ENCODE assay signal across 15 cellular contexts in genomic region chr16:3789375-3790067, GRCh38.
DNase-seq lines count a peak whose midpoint lies in the region; ATAC-seq, FAIRE-seq and TF ChIP-seq lines count a peak whose summit lies in the region.
"Had no signal": no experiment of that assay in that cellular context is flagged by ENCODE, and none has a peak within 500 bp of the region (broad histone marks: within the 10 kb centered on the region; RNA-seq: fewer than 3 reads in every experiment).

No MANE protein-coding gene starts in this region.

- peaks cover 49% of the 10 kb centered on the region for H3K4me1 Mint-ChIP-seq in activated CD4-positive, alpha-beta T cell treated with anti-CD3 and anti-CD28 coated beads for 36 hours
- peaks cover 50 to 60% of the 10 kb centered on the region in 2 donors for H3K4me1 Mint-ChIP-seq in natural killer cell

- H4K20me1 ChIP-seq in OCI-LY3 (ENCODE audit: insufficient read depth, low read length), result peaks cover 68% of the 10 kb centered on the region

- no peak for TF ChIP-seq CTCF in OCI-LY3 (IDR thresholded peaks at IDR 0.05; ENCODE audit: low read depth, low read length)
- TF ChIP-seq CTCF in natural killer cell (IDR thresholded peaks at IDR 0.05), result no peak
- no peak for TF ChIP-seq CTCF in kidney (IDR thresholded peaks at IDR 0.05; ENCODE audit: borderline replicate concordance, extremely low read depth, insufficient read depth)

- no peaks in the 10 kb centered on the region for H3K9me3 Mint-ChIP-seq in activated CD4-positive, alpha-beta T cell treated with anti-CD3 and anti-CD28 coated beads for 36 hours (ENCODE audit: low read depth)
- no peaks in the 10 kb centered on the region for H3K9me3 Mint-ChIP-seq in natural killer cell

- FAIRE-seq in kidney (lab: Jason Lieb, UNC), result no peak
- FAIRE-seq: A204.1 had no signal

- POLR2A ChIA-PET in activated CD4-positive, alpha-beta T cell treated with anti-CD3 and anti-CD28 coated beads for 36 hours (lab: Charles Lee), result interaction anchor here (0.6 kb wide), 1 partner anchor 88 kb away, joined by 6 read pairs; no protein-coding TSS in a partner anchor

- H3K9me3 ChIP-seq in OCI-LY3 (ENCODE audit: insufficient read depth, low read length) (no peaks in the 10 kb centered on the region), kidney (ENCODE audit: control insufficient read depth in 1 of 2, low read length in 2 of 2) (no peaks in the 10 kb centered on the region)
- H3K9me3 ChIP-seq: right atrium auricular region had no signal

- peaks cover 25% of the 10 kb centered on the region for H3K36me3 ChIP-seq in OCI-LY3 (replicated peaks; ENCODE audit: low read depth, low read length)
- peaks cover 22 to 39% of the 10 kb centered on the region in 2 donors for H3K36me3 ChIP-seq in kidney (ENCODE audit: control insufficient read depth in 1 of 2, insufficient read depth in 2 of 2, low read length in 2 of 2)

- H3K27me3 ChIP-seq in OCI-LY3 (ENCODE audit: low read depth, low read length), result peaks cover 4% of the 10 kb centered on the region; the same call in 1 of the 2 replicates
- H3K27me3 ChIP-seq: hepatocyte, right atrium auricular region had no signal

- peak; percentile 88 for ATAC-seq in activated CD4-positive, alpha-beta T cell treated with anti-CD3 and anti-CD28 coated beads for 36 hours
- peak; percentile 49 for ATAC-seq in GM19395 (IDR thresholded peaks at IDR 0.05; ENCODE audit: unreplicated experiment)
- peak; percentile 77 to 89 (median 81) for ATAC-seq in natural killer cell

- H3K27ac ChIP-seq in OCI-LY3 (ENCODE audit: low read length), result no peak overlapping the region
- H3K27ac ChIP-seq in kidney (ENCODE audit: low read depth in 2 of 2, low read length in 2 of 2), result no peak overlapping the region
- H3K27ac ChIP-seq: hepatocyte, right atrium auricular region had no signal

- H3K36me3 Mint-ChIP-seq in activated CD4-positive, alpha-beta T cell treated with anti-CD3 and anti-CD28 coated beads for 36 hours (ENCODE audit: low read depth), result peaks cover 52% of the 10 kb centered on the region
- H3K36me3 Mint-ChIP-seq in natural killer cell, result no peaks in the 10 kb centered on the region

- peak overlapping the region; percentile 71 for H3K4me2 ChIP-seq in OCI-LY3 (ENCODE audit: low read length)
- H3K4me2 ChIP-seq: hepatocyte had no signal

- H3K4me1 ChIP-seq in OCI-LY3 (ENCODE audit: low read length), result peaks cover 69% of the 10 kb centered on the region
- H3K4me1 ChIP-seq in kidney (ENCODE audit: control insufficient read depth in 1 of 2, insufficient read depth in 1 of 2, low read depth in 1 of 2, low read length in 2 of 2), result peaks cover 0 to 2% of the 10 kb centered on the region in 2 donors

- H3K4me3 Mint-ChIP-seq in activated CD4-positive, alpha-beta T cell treated with anti-CD3 and anti-CD28 coated beads for 36 hours, result no peak overlapping the region
- H3K4me3 Mint-ChIP-seq in natural killer cell, result peak overlapping the region; percentile 88

- no peak overlapping the region for H2AFZ ChIP-seq in OCI-LY3 (ENCODE audit: low read depth, low read length)
- H2AFZ ChIP-seq: hepatocyte had no signal

- H3K9ac ChIP-seq in OCI-LY3 (ENCODE audit: low read length) (no peak overlapping the region), kidney (ENCODE audit: low read length in 2 of 2) (no peak overlapping the region)

- H3K4me3 ChIP-seq in OCI-LY3 (ENCODE audit: low read length) (peak overlapping the region; percentile 32), kidney (ENCODE audit: low read length in 2 of 2) (no peak overlapping the region)
- H3K4me3 ChIP-seq: hepatocyte, right atrium auricular region had no signal

- DNase-seq in activated CD4-positive, alpha-beta T cell treated with anti-CD3 and anti-CD28 coated beads for 36 hours, result no peak
- no peak for DNase-seq in activated CD4-positive, alpha-beta T cell treated with anti-CD3 and anti-CD28 coated beads for 4 hours
- DNase-seq in natural killer cell (no peak), cortex of kidney (lab: John Stamatoyannopoulos, UW) (no peak), kidney (no peak)
- DNase-seq in stimulated activated CD4-positive, alpha-beta T cell treated with anti-CD3 and anti-CD28 coated beads, Interleukin-2, amount 100 ng/mL, for 24 hours, result no peak
- DNase-seq: activated CD4-positive, alpha-beta T cell treated with anti-CD3 and anti-CD28 coated beads, Interleukin-2, amount 50 U/mL, for 1 hour; aorta; IMR-90; NCI-H226 had no signal

- CTCF ChIA-PET in activated CD4-positive, alpha-beta T cell treated with anti-CD3 and anti-CD28 coated beads for 36 hours (lab: Charles Lee), result interaction anchor here (0.6 kb wide), 2 partner anchors 359 to 763 kb away, joined by 4 read pairs; no protein-coding TSS in a partner anchor

- H3K27ac Mint-ChIP-seq in activated CD4-positive, alpha-beta T cell treated with anti-CD3 and anti-CD28 coated beads for 36 hours, result peak overlapping the region; percentile 4
- peak overlapping the region; percentile 12 to 80 for H3K27ac Mint-ChIP-seq in natural killer cell

- peaks cover 32% of the 10 kb centered on the region for H3K79me2 ChIP-seq in OCI-LY3 (ENCODE audit: low read length)

- intact Hi-C loops in activated CD4-positive, alpha-beta T cell treated with anti-CD3 and anti-CD28 coated beads for 36 hours (cut with DNase I, micrococcal nuclease), result loop anchor here (1.0 to 5.0 kb wide), 5 partner anchors 21 to 91 kb away; partner anchors contain the start of gene CREBBP (in 1 of the 2)
- intact Hi-C loops in natural killer cell (cut with micrococcal nuclease), result loop anchor here (1.0 to 2.0 kb wide), 2 partner anchors 13 to 29 kb away; no protein-coding TSS in a partner anchor
- intact Hi-C loops in kidney (cut with DNase I), result no loop called here

- peaks cover 9% of the 10 kb centered on the region for H3K27me3 Mint-ChIP-seq in activated CD4-positive, alpha-beta T cell treated with anti-CD3 and anti-CD28 coated beads for 36 hours
- H3K27me3 Mint-ChIP-seq in natural killer cell (ENCODE audit: low read depth in 2 of 2), result no peaks in the 10 kb centered on the region
